8 cellular contexts compared by ENCODE assay signal in the genomic region with DNA sequence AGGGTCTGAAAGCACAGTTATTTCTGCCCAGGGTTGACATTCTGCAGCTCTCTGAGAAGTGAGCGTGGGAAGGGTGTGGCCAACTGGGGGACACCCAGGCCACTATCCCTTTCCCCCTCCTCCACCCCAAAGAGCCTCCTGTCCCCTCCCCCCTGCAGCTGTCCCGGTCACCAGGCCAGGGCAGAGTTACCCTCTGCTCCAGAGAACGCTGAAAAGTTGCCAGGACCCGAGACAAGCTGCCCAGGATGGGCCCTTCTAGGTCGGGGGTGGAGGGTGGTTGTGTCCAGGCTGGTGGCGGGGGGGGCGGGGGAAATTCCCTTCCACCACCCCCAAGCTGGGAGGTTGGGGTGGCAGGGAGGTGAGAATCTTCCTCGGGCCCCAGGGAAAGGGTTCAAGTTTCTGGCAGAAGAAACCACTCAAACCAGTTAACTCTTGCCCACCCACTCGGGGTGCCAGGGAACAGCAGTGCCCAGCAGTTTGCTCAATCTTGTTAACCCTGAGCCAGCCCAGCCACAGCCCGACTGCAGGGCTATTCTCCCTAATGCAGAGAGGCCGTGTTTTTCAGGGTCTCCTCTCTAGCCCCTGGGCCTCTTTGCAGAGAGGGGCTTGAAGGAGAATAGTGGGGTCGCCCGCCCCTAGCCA. TPM values are rescaled to one million over a fixed set of nuclear protein-coding genes. Genes with fewer than 3 reads are reported as not detected.
DNase-seq lines count a peak whose midpoint lies in the region; ATAC-seq and TF ChIP-seq lines count a peak whose summit lies in the region.

No MANE protein-coding gene starts in this region.

- H3K4me1 ChIP-seq in colonic mucosa (peaks cover 31% of the 10 kb centered on the region), aorta (ENCODE audit: control insufficient read depth in 1 of 2, insufficient read depth in 2 of 2, low read length in 2 of 2) (no peaks in the 10 kb centered on the region)

- peak; percentile 1 for ATAC-seq in aorta (ENCODE audit: low FRiP score)
- ATAC-seq in HG02870 (IDR thresholded peaks at IDR 0.05; ENCODE audit: unreplicated experiment), result no peak

- H3K9me3 ChIP-seq in colonic mucosa (no peaks in the 10 kb centered on the region), aorta (ENCODE audit: control insufficient read depth, low read length) (no peaks in the 10 kb centered on the region)

- H3K4me3 ChIP-seq in GM06990 (replicated peaks; ENCODE audit: low read depth, low read length), result peak overlapping the region; percentile 84
- H3K4me3 ChIP-seq in colonic mucosa, result peak overlapping the region; percentile 41
- peak overlapping the region; percentile 60 to 65 for H3K4me3 ChIP-seq in aorta (ENCODE audit: low read length in 2 of 2)

- H3K36me3 ChIP-seq in GM06990 (ENCODE audit: control insufficient read depth, insufficient read depth, low read length) (peaks cover 10% of the 10 kb centered on the region), colonic mucosa (no peaks in the 10 kb centered on the region), aorta (ENCODE audit: control insufficient read depth in 1 of 2, insufficient read depth in 2 of 2, low read length in 1 of 2) (no peaks in the 10 kb centered on the region)

- intact Hi-C loops in colonic mucosa (cut with DNase I), result no loop called here
- intact Hi-C loops in aorta (cut with DNase I), result no loop called here

- 0 to 2% methylated on average over 12 to 13 of the region's 13 CpGs for WGBS in aorta, 2 donors

- H3K27me3 ChIP-seq in GM06990 (replicated peaks; ENCODE audit: control insufficient read depth, insufficient read depth, low read length), result no peaks in the 10 kb centered on the region
- H3K27me3 ChIP-seq in colonic mucosa, result no peaks in the 10 kb centered on the region
- H3K27me3 ChIP-seq in aorta (ENCODE audit: control insufficient read depth in 1 of 2, insufficient read depth in 2 of 2, low read length in 1 of 2), result no peaks in the 10 kb centered on the region

- peak overlapping the region; percentile 87 to 91 for H3K9ac ChIP-seq in colonic mucosa (ENCODE audit: low read depth in 2 of 2, low read length in 2 of 2)

- TF ChIP-seq CTCF in GM06990 (IDR thresholded peaks at IDR 0.05; ENCODE audit: insufficient read depth, low read length, poor library complexity, severe bottlenecking) (no peak), colonic mucosa (IDR thresholded peaks at IDR 0.05) (no peak)

- H3K27ac ChIP-seq in colonic mucosa (peak overlapping the region; percentile 96), aorta (ENCODE audit: low read depth in 1 of 2, low read length in 2 of 2) (peak overlapping the region in 1 of 2 donors; percentile 77)

- no peak for DNase-seq in GM06990 (ENCODE audit: extremely low read depth, insufficient read length)
- DNase-seq in RKO (ENCODE audit: low spot score), result peak; percentile 54
- DNase-seq in colonic mucosa, result peak; percentile 62
- peak; percentile 40 for DNase-seq in midbrain (lab: John Stamatoyannopoulos, UW)
- DNase-seq in aorta, result peak in 1 of 2 donors; percentile 66
- no peak for DNase-seq in foreskin melanocyte
- DNase-seq in SIG-M5 treated with dmso at 0.1 percent for 504 hours (lab: John Stamatoyannopoulos, UW; ENCODE audit: unreplicated experiment), result no peak

RNA-seq across cellular contexts. Expression of a gene that starts 0.6 kb away (rescaled TPM):
- total RNA-seq in colonic mucosa (100 to 1,000 TPM in 1 of 2 donors, 10 to 100 TPM in 1; 83.3 to 222 TPM), aorta (1,000 to 10,000 TPM; 1,050 to 1,178 TPM)
- polyA plus RNA-seq in aorta, result 1,000 to 10,000 TPM; 1,845 to 3,139 TPM

RNA-seq across cellular contexts. Expression of a gene that starts 10.1 kb away (rescaled TPM):
- total RNA-seq in colonic mucosa (10 to 100 TPM; 25.2 to 48.4 TPM), aorta (10 to 100 TPM; 11.1 to 15.4 TPM)
- polyA plus RNA-seq in aorta, result 10 to 100 TPM; 13.0 to 19.0 TPM

RNA-seq across cellular contexts. Expression of a gene that starts 17.5 kb away (rescaled TPM):
- 10 to 100 TPM; 24.5 to 34.0 TPM for total RNA-seq in colonic mucosa
- total RNA-seq in aorta, result 1 to 10 TPM; 4.0 to 5.5 TPM
- 10 to 100 TPM in 1 of 2 donors, 1 to 10 TPM in 1; 4.7 to 16.2 TPM for polyA plus RNA-seq in aorta

RNA-seq across cellular contexts. Expression of a gene that starts 20.8 kb away (rescaled TPM):
- total RNA-seq in colonic mucosa (10 to 100 TPM; 69.5 to 75.7 TPM), aorta (100 to 1,000 TPM in 1 of 2 donors, 10 to 100 TPM in 1; 86.0 to 113 TPM)
- polyA plus RNA-seq in aorta, result 10 to 100 TPM; 26.9 to 59.1 TPM

RNA-seq across cellular contexts. Expression of a gene that starts 36.6 kb away (rescaled TPM):
- total RNA-seq in colonic mucosa (100 to 1,000 TPM in 1 of 2 donors, 10 to 100 TPM in 1; 91.8 to 125 TPM), aorta (10 to 100 TPM in 1 of 2 donors, 1 to 10 TPM in 1; 7.2 to 18.2 TPM)
- polyA plus RNA-seq in aorta, result 10 to 100 TPM in 1 of 2 donors, 1 to 10 TPM in 1; 3.5 to 14.8 TPM

Comparison
In these comparisons a context has a peak if more than half of its experiments do, and no peak if none do; other contexts are left out.
1. DNase-seq: peak in RKO (single experiment), colonic mucosa (single experiment) and midbrain (single experiment); none in GM06990 (single experiment), foreskin melanocyte (single experiment) and SIG-M5 treated with dmso at 0.1 percent for 504 hours (single experiment).
2. RNA of a gene that starts 0.6 kb away (total RNA-seq): 1,050 to 1,178 TPM in aorta; 83.3 to 222 TPM in colonic mucosa; every median in the first group is over 4 times any median in the second.
3. Peak in every context shown above with its lines, with median percentiles within 50 percentile points of each other: H3K4me3 ChIP-seq.